In the genomic region with DNA sequence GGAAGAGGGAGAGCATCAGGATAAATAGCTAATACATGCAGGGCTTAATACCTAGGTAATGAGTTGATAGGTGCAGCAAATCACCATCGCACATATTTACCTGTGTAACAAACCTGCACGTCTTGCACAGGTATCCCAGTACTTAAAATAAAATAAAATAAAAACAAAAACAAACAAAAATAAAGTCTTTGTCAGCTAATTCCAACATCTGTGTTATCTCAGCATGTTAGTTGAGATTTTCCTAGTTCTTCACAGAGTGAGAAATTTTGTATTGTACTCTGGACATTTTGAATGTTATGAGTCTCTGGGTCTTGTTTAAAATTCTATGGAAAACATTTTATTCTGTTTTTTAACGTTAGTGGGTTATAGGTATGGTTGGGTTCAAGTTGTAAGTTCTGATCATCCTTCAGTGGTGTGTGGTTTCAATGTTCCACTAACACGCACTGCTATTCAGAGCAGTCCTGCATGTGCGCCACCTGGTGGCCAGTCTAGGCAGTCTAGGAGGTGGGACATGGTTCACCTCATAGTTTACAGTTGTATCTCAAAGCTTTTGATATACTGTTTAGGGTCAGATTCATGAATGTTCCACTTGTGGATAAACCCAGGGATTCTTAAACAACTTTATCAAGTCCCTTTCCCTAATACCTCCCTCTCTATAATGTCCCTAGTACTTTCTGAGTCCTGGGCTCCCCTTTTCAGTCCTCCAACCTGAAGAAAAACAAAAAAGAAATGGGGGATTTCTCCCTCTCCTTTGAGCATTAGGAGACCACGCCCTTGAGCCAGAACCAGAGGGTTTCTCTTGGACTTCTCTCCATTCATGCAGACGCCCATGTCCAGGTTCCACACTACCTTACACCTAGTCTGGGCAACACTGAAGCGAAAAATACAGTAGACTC, we compare ENCODE assay signal across 8 cellular contexts.
DNase-seq lines count a peak whose midpoint lies in the region; ATAC-seq and TF ChIP-seq lines count a peak whose summit lies in the region.

No MANE protein-coding gene starts in this region.

- H3K27ac ChIP-seq in CD4-positive, CD25-positive, alpha-beta regulatory T cell (ENCODE audit: insufficient read depth, low read length, poor library complexity, severe bottlenecking), result no peak overlapping the region
- H3K27ac ChIP-seq in effector memory CD4-positive, alpha-beta T cell (ENCODE audit: insufficient read depth, low read length, poor library complexity, severe bottlenecking), result no peak overlapping the region
- no peak overlapping the region for H3K27ac ChIP-seq in mesendoderm (ENCODE audit: low read depth, low read length)

- no peaks in the 10 kb centered on the region for H3K9me3 ChIP-seq in CD4-positive, CD25-positive, alpha-beta regulatory T cell (ENCODE audit: control insufficient read depth in 2 of 2, low read length in 2 of 2)
- no peaks in the 10 kb centered on the region for H3K9me3 ChIP-seq in effector memory CD4-positive, alpha-beta T cell (ENCODE audit: control insufficient read depth, low read length)

- H3K4me2 ChIP-seq in mesendoderm (ENCODE audit: low read length), result no peak overlapping the region

- no peak overlapping the region for H2AK5ac ChIP-seq in mesendoderm (ENCODE audit: low read length)

- H3K4me3 Mint-ChIP-seq in CD4-positive, CD25-positive, alpha-beta regulatory T cell, result no peak overlapping the region
- no peak overlapping the region for H3K4me3 Mint-ChIP-seq in activated CD8-positive, alpha-beta T cell treated with anti-CD3 and anti-CD28 coated beads for 36 hours

- H3K56ac ChIP-seq in mesendoderm (ENCODE audit: low read length), result no peak overlapping the region

- peaks cover 0 to 2% (median 0%) of the 10 kb centered on the region in 4 donors for H3K4me1 Mint-ChIP-seq in CD4-positive, CD25-positive, alpha-beta regulatory T cell
- H3K4me1 Mint-ChIP-seq in activated CD8-positive, alpha-beta T cell treated with anti-CD3 and anti-CD28 coated beads for 36 hours (ENCODE audit: low read depth), result no peaks in the 10 kb centered on the region

- no peak overlapping the region for H3K4me3 ChIP-seq in CD4-positive, CD25-positive, alpha-beta regulatory T cell (ENCODE audit: low read depth, low read length)
- H3K4me3 ChIP-seq in effector memory CD4-positive, alpha-beta T cell (ENCODE audit: insufficient read depth, low read depth, low read length, poor library complexity, severe bottlenecking), result no peak overlapping the region
- no peak overlapping the region for H3K4me3 ChIP-seq in mesendoderm (ENCODE audit: low read length)

- ATAC-seq in CD4-positive, CD25-positive, alpha-beta regulatory T cell (ENCODE audit: low read depth in 2 of 2), result peak; percentile 78 to 82
- peak; percentile 97 for ATAC-seq in GM19351 (IDR thresholded peaks at IDR 0.05; ENCODE audit: unreplicated experiment)
- peak; percentile 95 for ATAC-seq in HG03439 (IDR thresholded peaks at IDR 0.05; ENCODE audit: unreplicated experiment)
- ATAC-seq in activated CD8-positive, alpha-beta T cell treated with anti-CD3 and anti-CD28 coated beads for 36 hours, result peak; percentile 84

- peak overlapping the region; percentile 8 for H3K9ac ChIP-seq in mesendoderm (ENCODE audit: low read length)

- WGBS in mesendoderm (ENCODE audit: extremely low coverage, insufficient coverage, low lambda C conversion rate), result no CpG with 5 or more reads among the region's 8 CpGs

- peak; percentile 60 to 69 (median 68) for DNase-seq in CD4-positive, CD25-positive, alpha-beta regulatory T cell
- DNase-seq in NCI-H748 treated with DMSO at 0.1 percent for 48 hours (lab: John Stamatoyannopoulos, UW), result peak; percentile 47
- DNase-seq in activated CD8-positive, alpha-beta T cell treated with anti-CD3 and anti-CD28 coated beads for 36 hours, result peak; percentile 84
- peak; percentile 30 to 70 (median 53) for DNase-seq in effector memory CD4-positive, alpha-beta T cell
- DNase-seq in mesendoderm, result peak; percentile 70
- peak; percentile 62 to 69 for DNase-seq in stimulated activated CD8-positive, alpha-beta memory T cell treated with anti-CD3 and anti-CD28 coated beads, Interleukin-4, amount 100 ng/mL, for 1 hour (ENCODE audit: low read depth in 2 of 2, low spot score in 1 of 2)

- peaks cover 10% of the 10 kb centered on the region for H3K27me3 Mint-ChIP-seq in CD4-positive, CD25-positive, alpha-beta regulatory T cell
- H3K27me3 Mint-ChIP-seq in activated CD8-positive, alpha-beta T cell treated with anti-CD3 and anti-CD28 coated beads for 36 hours, result peaks cover 12% of the 10 kb centered on the region

- H4K5ac ChIP-seq in mesendoderm (ENCODE audit: low read length), result no peak overlapping the region

- POLR2A ChIA-PET in activated CD8-positive, alpha-beta T cell treated with anti-CD3 and anti-CD28 coated beads for 36 hours (lab: Charles Lee), result no interaction called here

- intact Hi-C loops in activated CD8-positive, alpha-beta T cell treated with anti-CD3 and anti-CD28 coated beads for 36 hours (cut with micrococcal nuclease), result loop anchor here (2.0 to 10.0 kb wide), 3 partner anchors 61 to 761 kb away; no protein-coding TSS in a partner anchor

- peak overlapping the region; percentile 85 for H3K18ac ChIP-seq in mesendoderm (ENCODE audit: low read length)

- peaks cover 0 to 5% (median 0%) of the 10 kb centered on the region in 7 donors for H3K9me3 Mint-ChIP-seq in CD4-positive, CD25-positive, alpha-beta regulatory T cell
- no peaks in the 10 kb centered on the region for H3K9me3 Mint-ChIP-seq in activated CD8-positive, alpha-beta T cell treated with anti-CD3 and anti-CD28 coated beads for 36 hours

- no peaks in the 10 kb centered on the region for H3K79me2 ChIP-seq in mesendoderm (ENCODE audit: control insufficient read depth, insufficient read depth, low read length)

- CTCF ChIA-PET in activated CD8-positive, alpha-beta T cell treated with anti-CD3 and anti-CD28 coated beads for 36 hours (lab: Charles Lee), result interaction anchor here (0.6 to 1.7 kb wide), 14 partner anchors 9 to 762 kb away, joined by 3 to 9 read pairs (median 3); no protein-coding TSS in a partner anchor

- H3K79me1 ChIP-seq in mesendoderm (ENCODE audit: low read length), result no peaks in the 10 kb centered on the region

- peak overlapping the region; percentile 83 for H3K4ac ChIP-seq in mesendoderm (ENCODE audit: low read depth, low read length)

- H3K27me3 ChIP-seq in CD4-positive, CD25-positive, alpha-beta regulatory T cell (ENCODE audit: control insufficient read depth, insufficient read depth, low read length), result peaks cover 2% of the 10 kb centered on the region
- no peaks in the 10 kb centered on the region for H3K27me3 ChIP-seq in effector memory CD4-positive, alpha-beta T cell (replicated peaks; ENCODE audit: control insufficient read depth, insufficient read depth, low read length, poor library complexity, severe bottlenecking)
- no peaks in the 10 kb centered on the region for H3K27me3 ChIP-seq in mesendoderm (ENCODE audit: insufficient read depth, low read length, poor library complexity)

- TF ChIP-seq CTCF in activated CD8-positive, alpha-beta T cell treated with anti-CD3 and anti-CD28 coated beads for 36 hours (IDR thresholded peaks at IDR 0.05), result peak; percentile 93

- H2BK15ac ChIP-seq in mesendoderm (replicated peaks; ENCODE audit: low read depth), result no peak overlapping the region

- no peak overlapping the region for H2BK120ac ChIP-seq in mesendoderm (ENCODE audit: low read depth, low read length)

- no peak overlapping the region for H4K8ac ChIP-seq in mesendoderm (ENCODE audit: low read depth, low read length)

- H3K23ac ChIP-seq in mesendoderm (ENCODE audit: low read length), result no peak overlapping the region

- H3K4me1 ChIP-seq in CD4-positive, CD25-positive, alpha-beta regulatory T cell (ENCODE audit: control insufficient read depth, insufficient read depth, low read length, poor library complexity, severe bottlenecking), result no peaks in the 10 kb centered on the region
- H3K4me1 ChIP-seq in effector memory CD4-positive, alpha-beta T cell (ENCODE audit: control insufficient read depth, insufficient read depth, low read length, poor library complexity, severe bottlenecking), result no peaks in the 10 kb centered on the region
- no peaks in the 10 kb centered on the region for H3K4me1 ChIP-seq in mesendoderm (ENCODE audit: control insufficient read depth, low read depth, low read length)

- H3K36me3 ChIP-seq in CD4-positive, CD25-positive, alpha-beta regulatory T cell (ENCODE audit: control insufficient read depth, insufficient read depth, low read length), result no peaks in the 10 kb centered on the region
- no peaks in the 10 kb centered on the region for H3K36me3 ChIP-seq in effector memory CD4-positive, alpha-beta T cell (ENCODE audit: control insufficient read depth, insufficient read depth, low read length)
- H3K36me3 ChIP-seq in mesendoderm (ENCODE audit: control insufficient read depth, insufficient read depth, low read length), result no peaks in the 10 kb centered on the region

- H2BK5ac ChIP-seq in mesendoderm (ENCODE audit: low read length), result peak overlapping the region; percentile 69

- H3K27ac Mint-ChIP-seq in CD4-positive, CD25-positive, alpha-beta regulatory T cell, result no peak overlapping the region
- no peak overlapping the region for H3K27ac Mint-ChIP-seq in activated CD8-positive, alpha-beta T cell treated with anti-CD3 and anti-CD28 coated beads for 36 hours

- H3K36me3 Mint-ChIP-seq in CD4-positive, CD25-positive, alpha-beta regulatory T cell, result no peaks in the 10 kb centered on the region
- H3K36me3 Mint-ChIP-seq in activated CD8-positive, alpha-beta T cell treated with anti-CD3 and anti-CD28 coated beads for 36 hours (ENCODE audit: low read depth), result no peaks in the 10 kb centered on the region
